12 cellular contexts compared by ENCODE assay signal in genomic region chr3:187801152-187801551, GRCh38. TPM values are rescaled to one million over a fixed set of nuclear protein-coding genes. Genes with fewer than 3 reads are reported as not detected.
A peak's percentile ranks its signal among the peaks of the same experiment; 100 is the strongest.
DNase-seq lines count a peak whose midpoint lies in the region; ATAC-seq lines count a peak whose summit lies in the region.
"Had no signal": no experiment of that assay in that cellular context is flagged by ENCODE, and none has a peak within 500 bp of the region (broad histone marks: within the 10 kb centered on the region; RNA-seq: fewer than 3 reads in every experiment).

No MANE protein-coding gene starts in this region.

- no peaks in the 10 kb centered on the region for H3K27me3 Mint-ChIP-seq in activated naive CD4-positive, alpha-beta T cell treated with anti-CD3 and anti-CD28 coated beads for 36 hours (ENCODE audit: low read depth)
- no peaks in the 10 kb centered on the region for H3K27me3 Mint-ChIP-seq in activated CD4-positive, alpha-beta memory T cell treated with anti-CD3 and anti-CD28 coated beads, Interleukin-2, amount 10 ng/mL, durations not matched to agents 7 days and 5 days
- H3K27me3 Mint-ChIP-seq in activated naive CD8-positive, alpha-beta T cell treated with anti-CD3 and anti-CD28 coated beads for 36 hours: no peaks in the 10 kb centered on the region
- peaks cover 12% of the 10 kb centered on the region for H3K27me3 Mint-ChIP-seq in stimulated activated memory B cell treated with anti-CD40 and anti-IgM and Interleukin-4, amounts not matched to agents 10 μg/mL and 1 μg/mL and 100 μg/mL, for 72 hours

- H3K36me3 Mint-ChIP-seq in activated naive CD4-positive, alpha-beta T cell treated with anti-CD3 and anti-CD28 coated beads for 36 hours (ENCODE audit: low read depth): no peaks in the 10 kb centered on the region
- peaks cover 40% of the 10 kb centered on the region for H3K36me3 Mint-ChIP-seq in activated CD4-positive, alpha-beta memory T cell treated with anti-CD3 and anti-CD28 coated beads, Interleukin-2, amount 10 ng/mL, durations not matched to agents 7 days and 5 days (ENCODE audit: low read depth)
- H3K36me3 Mint-ChIP-seq in activated naive CD8-positive, alpha-beta T cell treated with anti-CD3 and anti-CD28 coated beads for 36 hours: peaks cover 12% of the 10 kb centered on the region
- H3K36me3 Mint-ChIP-seq in stimulated activated memory B cell treated with anti-CD40 and anti-IgM and Interleukin-4, amounts not matched to agents 10 μg/mL and 1 μg/mL and 100 μg/mL, for 72 hours: peaks cover 9% of the 10 kb centered on the region

- POLR2A ChIA-PET in activated CD4-positive, alpha-beta memory T cell treated with anti-CD3 and anti-CD28 coated beads, Interleukin-2, amount 10 ng/mL, durations not matched to agents 7 days and 5 days (lab: Charles Lee): interaction anchor here (1.1 to 7.8 kb wide), 7 partner anchors 13 to 353 kb away, joined by 3 to 251 read pairs (median 14); partner anchors contain the start of genes BCL6 and LPP

- intact Hi-C loops in activated naive CD4-positive, alpha-beta T cell treated with anti-CD3 and anti-CD28 coated beads for 36 hours (cut with micrococcal nuclease): loop anchor here (5.0 kb wide), 3 partner anchors 496 to 536 kb away; no protein-coding TSS in a partner anchor

- CTCF ChIA-PET in activated naive CD4-positive, alpha-beta T cell treated with anti-CD3 and anti-CD28 coated beads for 36 hours (lab: Charles Lee): interaction anchor here (1.5 to 4.6 kb wide), 4 partner anchors 31 to 61 kb away, joined by 4 to 21 read pairs (median 13); partner anchors contain the start of gene BCL6
- CTCF ChIA-PET in activated CD4-positive, alpha-beta memory T cell treated with anti-CD3 and anti-CD28 coated beads, Interleukin-2, amount 10 ng/mL, durations not matched to agents 7 days and 5 days (lab: Charles Lee): interaction anchor here (1.6 to 7.5 kb wide), 4 partner anchors 24 to 199 kb away, joined by 4 to 79 read pairs (median 35); partner anchors contain the start of gene BCL6

- H3K9me3 Mint-ChIP-seq in activated naive CD4-positive, alpha-beta T cell treated with anti-CD3 and anti-CD28 coated beads for 36 hours: no peaks in the 10 kb centered on the region
- H3K9me3 Mint-ChIP-seq in activated CD4-positive, alpha-beta memory T cell treated with anti-CD3 and anti-CD28 coated beads, Interleukin-2, amount 10 ng/mL, durations not matched to agents 7 days and 5 days: peaks cover 18% of the 10 kb centered on the region
- peaks cover 6% of the 10 kb centered on the region for H3K9me3 Mint-ChIP-seq in activated naive CD8-positive, alpha-beta T cell treated with anti-CD3 and anti-CD28 coated beads for 36 hours
- peaks cover 13% of the 10 kb centered on the region for H3K9me3 Mint-ChIP-seq in stimulated activated memory B cell treated with anti-CD40 and anti-IgM and Interleukin-4, amounts not matched to agents 10 μg/mL and 1 μg/mL and 100 μg/mL, for 72 hours

- H3K4me1 Mint-ChIP-seq in activated naive CD4-positive, alpha-beta T cell treated with anti-CD3 and anti-CD28 coated beads for 36 hours (ENCODE audit: low read depth): peaks cover 79% of the 10 kb centered on the region
- peaks cover 88% of the 10 kb centered on the region for H3K4me1 Mint-ChIP-seq in activated CD4-positive, alpha-beta memory T cell treated with anti-CD3 and anti-CD28 coated beads, Interleukin-2, amount 10 ng/mL, durations not matched to agents 7 days and 5 days
- peaks cover 68% of the 10 kb centered on the region for H3K4me1 Mint-ChIP-seq in activated naive CD8-positive, alpha-beta T cell treated with anti-CD3 and anti-CD28 coated beads for 36 hours
- H3K4me1 Mint-ChIP-seq in stimulated activated memory B cell treated with anti-CD40 and anti-IgM and Interleukin-4, amounts not matched to agents 10 μg/mL and 1 μg/mL and 100 μg/mL, for 72 hours: peaks cover 61% of the 10 kb centered on the region

- ATAC-seq in stimulated activated memory B cell treated with anti-CD40 and anti-IgM and Interleukin-4, amounts not matched to agents 10 μg/mL and 1 μg/mL and 100 μg/mL, for 72 hours: no peak

- peak overlapping the region; percentile 95 for H3K27ac Mint-ChIP-seq in activated naive CD4-positive, alpha-beta T cell treated with anti-CD3 and anti-CD28 coated beads for 36 hours
- peak overlapping the region; percentile 85 for H3K27ac Mint-ChIP-seq in activated CD4-positive, alpha-beta memory T cell treated with anti-CD3 and anti-CD28 coated beads, Interleukin-2, amount 10 ng/mL, durations not matched to agents 7 days and 5 days
- peak overlapping the region; percentile 97 for H3K27ac Mint-ChIP-seq in activated naive CD8-positive, alpha-beta T cell treated with anti-CD3 and anti-CD28 coated beads for 36 hours
- H3K27ac Mint-ChIP-seq in stimulated activated memory B cell treated with anti-CD40 and anti-IgM and Interleukin-4, amounts not matched to agents 10 μg/mL and 1 μg/mL and 100 μg/mL, for 72 hours: peak overlapping the region; percentile 6

- no peak overlapping the region for H3K4me3 Mint-ChIP-seq in activated naive CD4-positive, alpha-beta T cell treated with anti-CD3 and anti-CD28 coated beads for 36 hours
- H3K4me3 Mint-ChIP-seq in activated CD4-positive, alpha-beta memory T cell treated with anti-CD3 and anti-CD28 coated beads, Interleukin-2, amount 10 ng/mL, durations not matched to agents 7 days and 5 days: peak overlapping the region; percentile 26
- H3K4me3 Mint-ChIP-seq in activated naive CD8-positive, alpha-beta T cell treated with anti-CD3 and anti-CD28 coated beads for 36 hours: no peak overlapping the region
- no peak overlapping the region for H3K4me3 Mint-ChIP-seq in stimulated activated memory B cell treated with anti-CD40 and anti-IgM and Interleukin-4, amounts not matched to agents 10 μg/mL and 1 μg/mL and 100 μg/mL, for 72 hours

- no peak for DNase-seq in activated naive CD4-positive, alpha-beta T cell treated with anti-CD3 and anti-CD28 coated beads for 36 hours
- no peak for DNase-seq in activated naive CD4-positive, alpha-beta T cell treated with Interleukin-2 at 50 U/mL for 16 hours
- no peak for DNase-seq in activated CD4-positive, alpha-beta memory T cell treated with anti-CD3 and anti-CD28 coated beads, Interleukin-2, amount 10 ng/mL, durations not matched to agents 7 days and 5 days
- DNase-seq in activated naive CD8-positive, alpha-beta T cell treated with anti-CD3 and anti-CD28 coated beads for 36 hours: no peak
- DNase-seq in effector CD8-positive, alpha-beta T cell (lab: John Stamatoyannopoulos, UW): no peak
- no peak for DNase-seq in NCI-H774 (lab: John Stamatoyannopoulos, UW)
- DNase-seq: DMS53, NCI-H1436, NCI-H2081, NCI-H2227 treated with DMSO at 0.1 percent for 48 hours, NCI-H69 had no signal

RNA-seq across cellular contexts. Expression of gene BCL6, which starts 55.9 kb away (rescaled TPM):
- total RNA-seq in activated naive CD4-positive, alpha-beta T cell treated with anti-CD3 and anti-CD28 coated beads for 36 hours: 100 to 1,000 TPM in 1 of 2 experiments, 10 to 100 TPM in 1; 98.9 to 101 TPM
- total RNA-seq in activated CD4-positive, alpha-beta memory T cell treated with anti-CD3 and anti-CD28 coated beads, Interleukin-2, amount 10 ng/mL, durations not matched to agents 7 days and 5 days: 10 to 100 TPM; 30.4 to 33.4 TPM
- total RNA-seq in activated naive CD8-positive, alpha-beta T cell treated with anti-CD3 and anti-CD28 coated beads for 36 hours: 1 to 10 TPM; 8.0 to 8.9 TPM

Comparison
In these comparisons a context has a peak if more than half of its experiments do, and no peak if none do; other contexts are left out.
1. H3K27ac Mint-ChIP-seq: peak in every context shown above with its lines; median percentile 97 in activated naive CD8-positive, alpha-beta T cell treated with anti-CD3 and anti-CD28 coated beads for 36 hours; 95 in activated naive CD4-positive, alpha-beta T cell treated with anti-CD3 and anti-CD28 coated beads for 36 hours; 85 in activated CD4-positive, alpha-beta memory T cell treated with anti-CD3 and anti-CD28 coated beads, Interleukin-2, amount 10 ng/mL, durations not matched to agents 7 days and 5 days; 6 in stimulated activated memory B cell treated with anti-CD40 and anti-IgM and Interleukin-4, amounts not matched to agents 10 μg/mL and 1 μg/mL and 100 μg/mL, for 72 hours.